In the genomic region with DNA sequence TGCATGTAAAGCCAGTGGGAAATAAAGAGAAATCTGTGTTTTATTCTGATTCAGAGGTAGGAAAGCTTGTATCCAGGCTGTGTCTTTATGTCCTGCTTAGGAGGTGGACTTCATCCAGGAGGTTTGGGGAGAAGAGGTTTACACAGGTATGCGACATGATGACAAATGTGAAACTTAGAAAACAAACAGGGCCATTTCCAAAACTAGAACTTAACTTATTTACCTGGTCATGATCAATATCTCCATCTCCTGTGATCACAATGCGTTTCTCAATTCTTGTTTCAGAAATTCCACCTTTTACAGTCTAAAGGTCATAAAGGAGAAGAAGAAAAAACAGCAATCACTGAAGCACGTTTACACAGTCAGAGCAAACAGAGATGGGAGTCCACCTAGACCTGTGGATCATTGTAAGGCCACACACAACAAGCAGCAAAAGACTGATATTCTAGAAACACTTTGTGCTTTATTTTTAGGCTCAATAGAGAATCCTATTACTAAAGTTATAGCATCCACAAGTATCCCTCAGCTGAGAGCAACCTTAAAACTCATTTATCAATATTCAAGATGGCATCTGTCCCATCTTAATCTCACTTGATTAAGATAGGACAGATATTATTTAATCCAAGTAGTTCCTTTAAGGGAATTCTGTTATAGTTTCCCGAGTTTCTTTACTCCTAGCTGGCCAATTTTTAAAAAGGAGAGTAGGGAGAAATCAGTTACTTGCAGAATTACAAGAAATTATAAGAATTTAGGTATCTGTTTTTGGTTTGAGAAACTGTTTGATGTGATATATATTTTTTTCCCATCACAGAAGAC, we compare ENCODE assay signal across 1 cellular context.
TF ChIP-seq lines count a peak whose summit lies in the region.

No MANE protein-coding gene starts in this region.

TF ChIP-seq in HepG2, 621 proteins besides CTCF, POLR2A, EP300 and RAD21 (continued from another document and continues in another):
- no peak for TF ChIP-seq MZF1 (CRISPR knock-in tag; IDR thresholded peaks at IDR 0.05; ENCODE audit: borderline replicate concordance)
- TF ChIP-seq BCL6 (CRISPR knock-in tag; IDR thresholded peaks at IDR 0.05): peak; percentile 99
- TF ChIP-seq ZNF816 (CRISPR knock-in tag; IDR thresholded peaks at IDR 0.05; ENCODE audit: borderline replicate concordance): peak; percentile 94; the same call in 1 of the 2 replicates
- TF ChIP-seq CBX2 (IDR thresholded peaks at IDR 0.05; ENCODE audit: low read depth, low read length): no peak
- no peak for TF ChIP-seq CBX2 (CRISPR knock-in tag; IDR thresholded peaks at IDR 0.05; ENCODE audit: low read depth)
- TF ChIP-seq FLYWCH1 (CRISPR knock-in tag; IDR thresholded peaks at IDR 0.05): no peak
- TF ChIP-seq ZFYVE20 (CRISPR knock-in tag; IDR thresholded peaks at IDR 0.05; ENCODE audit: borderline replicate concordance, low read depth): no peak
- TF ChIP-seq POLR2AphosphoS2 (IDR thresholded peaks at IDR 0.05; ENCODE audit: low read depth, low read length): no peak
- peak; percentile 75 for TF ChIP-seq JUND (CRISPR knock-in tag; IDR thresholded peaks at IDR 0.05)
- TF ChIP-seq FOXK1 (CRISPR knock-in tag; IDR thresholded peaks at IDR 0.05; ENCODE audit: borderline replicate concordance, low read depth): peak; percentile 99
- TF ChIP-seq PCBP1 (IDR thresholded peaks at IDR 0.05; ENCODE audit: borderline replicate concordance, low read depth, low read length): no peak
- TF ChIP-seq, protein P1, sequence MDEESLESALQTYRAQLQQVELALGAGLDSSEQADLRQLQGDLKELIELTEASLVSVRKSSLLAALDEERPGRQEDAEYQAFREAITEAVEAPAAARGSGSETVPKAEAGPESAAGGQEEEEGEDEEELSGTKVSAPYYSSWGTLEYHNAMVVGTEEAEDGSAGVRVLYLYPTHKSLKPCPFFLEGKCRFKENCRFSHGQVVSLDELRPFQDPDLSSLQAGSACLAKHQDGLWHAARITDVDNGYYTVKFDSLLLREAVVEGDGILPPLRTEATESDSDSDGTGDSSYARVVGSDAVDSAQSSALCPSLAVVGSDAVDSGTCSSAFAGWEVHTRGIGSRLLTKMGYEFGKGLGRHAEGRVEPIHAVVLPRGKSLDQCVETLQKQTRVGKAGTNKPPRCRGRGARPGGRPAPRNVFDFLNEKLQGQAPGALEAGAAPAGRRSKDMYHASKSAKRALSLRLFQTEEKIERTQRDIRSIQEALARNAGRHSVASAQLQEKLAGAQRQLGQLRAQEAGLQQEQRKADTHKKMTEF (CRISPR knock-in tag; IDR thresholded peaks at IDR 0.05): peak; percentile 100
- peak; percentile 54; the same call in 1 of the 2 replicates for TF ChIP-seq ZSCAN25 (CRISPR knock-in tag; IDR thresholded peaks at IDR 0.05)
- peak; percentile 85 for TF ChIP-seq THAP11 (CRISPR knock-in tag; IDR thresholded peaks at IDR 0.05)
- no peak for TF ChIP-seq ARNT (IDR thresholded peaks at IDR 0.05)
- TF ChIP-seq ZNF180 (CRISPR knock-in tag; IDR thresholded peaks at IDR 0.05; ENCODE audit: borderline replicate concordance, low read depth): no peak
- TF ChIP-seq, protein P2, sequence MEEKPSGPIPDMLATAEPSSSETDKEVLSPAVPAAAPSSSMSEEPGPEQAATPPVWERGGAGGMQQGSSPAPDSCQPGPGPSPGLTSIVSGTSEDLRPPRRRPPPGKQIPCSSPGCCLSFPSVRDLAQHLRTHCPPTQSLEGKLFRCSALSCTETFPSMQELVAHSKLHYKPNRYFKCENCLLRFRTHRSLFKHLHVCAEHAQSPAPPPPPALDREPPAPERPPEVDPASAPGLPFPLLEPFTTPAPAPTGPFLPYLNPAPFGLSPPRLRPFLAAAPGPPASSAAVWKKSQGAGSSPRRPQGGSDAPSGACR (CRISPR knock-in tag; IDR thresholded peaks at IDR 0.05): peak; percentile 97
- TF ChIP-seq ZBTB7B (CRISPR knock-in tag; IDR thresholded peaks at IDR 0.05): peak; percentile 92
- TF ChIP-seq, protein P3, sequence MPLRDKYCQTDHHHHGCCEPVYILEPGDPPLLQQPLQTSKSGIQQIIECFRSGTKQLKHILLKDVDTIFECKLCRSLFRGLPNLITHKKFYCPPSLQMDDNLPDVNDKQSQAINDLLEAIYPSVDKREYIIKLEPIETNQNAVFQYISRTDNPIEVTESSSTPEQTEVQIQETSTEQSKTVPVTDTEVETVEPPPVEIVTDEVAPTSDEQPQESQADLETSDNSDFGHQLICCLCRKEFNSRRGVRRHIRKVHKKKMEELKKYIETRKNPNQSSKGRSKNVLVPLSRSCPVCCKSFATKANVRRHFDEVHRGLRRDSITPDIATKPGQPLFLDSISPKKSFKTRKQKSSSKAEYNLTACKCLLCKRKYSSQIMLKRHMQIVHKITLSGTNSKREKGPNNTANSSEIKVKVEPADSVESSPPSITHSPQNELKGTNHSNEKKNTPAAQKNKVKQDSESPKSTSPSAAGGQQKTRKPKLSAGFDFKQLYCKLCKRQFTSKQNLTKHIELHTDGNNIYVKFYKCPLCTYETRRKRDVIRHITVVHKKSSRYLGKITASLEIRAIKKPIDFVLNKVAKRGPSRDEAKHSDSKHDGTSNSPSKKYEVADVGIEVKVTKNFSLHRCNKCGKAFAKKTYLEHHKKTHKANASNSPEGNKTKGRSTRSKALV (CRISPR knock-in tag; IDR thresholded peaks at IDR 0.05): peak; percentile 89
- TF ChIP-seq ZFX (CRISPR knock-in tag; IDR thresholded peaks at IDR 0.05; ENCODE audit: low read depth): no peak
- TF ChIP-seq HNRNPL (IDR thresholded peaks at IDR 0.05; ENCODE audit: low read depth, low read length): no peak
- no peak for TF ChIP-seq DNMT1 (CRISPR knock-in tag; IDR thresholded peaks at IDR 0.05)
- TF ChIP-seq ZNF234 (CRISPR knock-in tag; conservative IDR thresholded peaks at IDR 0.05): no peak
- TF ChIP-seq ZNF232 (CRISPR knock-in tag; IDR thresholded peaks at IDR 0.05; ENCODE audit: borderline replicate concordance): peak; percentile 91
- TF ChIP-seq HMGA1 (CRISPR knock-in tag; conservative IDR thresholded peaks at IDR 0.05): no peak
- peak; percentile 100 for TF ChIP-seq GATAD2A (CRISPR knock-in tag; IDR thresholded peaks at IDR 0.05)
- TF ChIP-seq CREB1 (IDR thresholded peaks at IDR 0.05): 0 out of 2 replicates have a peak, but pooled peaks have one; percentile 44
- peak; percentile 92 for TF ChIP-seq CREB1 (CRISPR knock-in tag; IDR thresholded peaks at IDR 0.05)
- TF ChIP-seq ZNF34 (CRISPR knock-in tag; IDR thresholded peaks at IDR 0.05; ENCODE audit: borderline replicate concordance): no peak
- TF ChIP-seq RXRB (CRISPR knock-in tag; IDR thresholded peaks at IDR 0.05; ENCODE audit: borderline replicate concordance): peak; percentile 97
- peak; percentile 96 for TF ChIP-seq ASH2L (IDR thresholded peaks at IDR 0.05; ENCODE audit: insufficient read length, low read depth, low read length)
- peak; percentile 97 for TF ChIP-seq TCF7 (IDR thresholded peaks at IDR 0.05; ENCODE audit: low read depth)
- TF ChIP-seq, protein P4, sequence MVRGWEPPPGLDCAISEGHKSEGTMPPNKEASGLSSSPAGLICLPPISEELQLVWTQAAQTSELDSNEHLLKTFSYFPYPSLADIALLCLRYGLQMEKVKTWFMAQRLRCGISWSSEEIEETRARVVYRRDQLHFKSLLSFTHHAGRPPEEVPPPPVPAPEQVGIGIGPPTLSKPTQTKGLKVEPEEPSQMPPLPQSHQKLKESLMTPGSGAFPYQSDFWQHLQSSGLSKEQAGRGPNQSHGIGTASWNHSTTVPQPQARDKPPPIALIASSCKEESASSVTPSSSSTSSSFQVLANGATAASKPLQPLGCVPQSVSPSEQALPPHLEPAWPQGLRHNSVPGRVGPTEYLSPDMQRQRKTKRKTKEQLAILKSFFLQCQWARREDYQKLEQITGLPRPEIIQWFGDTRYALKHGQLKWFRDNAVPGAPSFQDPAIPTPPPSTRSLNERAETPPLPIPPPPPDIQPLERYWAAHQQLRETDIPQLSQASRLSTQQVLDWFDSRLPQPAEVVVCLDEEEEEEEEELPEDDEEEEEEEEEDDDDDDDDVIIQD (CRISPR knock-in tag; IDR thresholded peaks at IDR 0.05; ENCODE audit: low read depth): peak; percentile 93
- TF ChIP-seq HNF4G (IDR thresholded peaks at IDR 0.05; ENCODE audit: borderline replicate concordance, low read depth, low read length): peak; percentile 99
- TF ChIP-seq HNF4G (CRISPR knock-in tag; IDR thresholded peaks at IDR 0.05; ENCODE audit: borderline replicate concordance, low read depth): peak; percentile 98
- TF ChIP-seq PAWR (CRISPR knock-in tag; IDR thresholded peaks at IDR 0.05; ENCODE audit: borderline replicate concordance): no peak
- no peak for TF ChIP-seq ZNF572 (CRISPR knock-in tag; IDR thresholded peaks at IDR 0.05)
- TF ChIP-seq, protein P5, sequence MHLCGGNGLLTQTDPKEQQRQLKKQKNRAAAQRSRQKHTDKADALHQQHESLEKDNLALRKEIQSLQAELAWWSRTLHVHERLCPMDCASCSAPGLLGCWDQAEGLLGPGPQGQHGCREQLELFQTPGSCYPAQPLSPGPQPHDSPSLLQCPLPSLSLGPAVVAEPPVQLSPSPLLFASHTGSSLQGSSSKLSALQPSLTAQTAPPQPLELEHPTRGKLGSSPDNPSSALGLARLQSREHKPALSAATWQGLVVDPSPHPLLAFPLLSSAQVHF (CRISPR knock-in tag; IDR thresholded peaks at IDR 0.05): no peak
- peak; percentile 98 for TF ChIP-seq NR2F6 (IDR thresholded peaks at IDR 0.05)
- peak; percentile 97 for TF ChIP-seq NR2F6 (CRISPR knock-in tag; IDR thresholded peaks at IDR 0.05)
- TF ChIP-seq ZNF225 (CRISPR knock-in tag; IDR thresholded peaks at IDR 0.05): no peak
- TF ChIP-seq ZNF616 (CRISPR knock-in tag; IDR thresholded peaks at IDR 0.05; ENCODE audit: low read depth): no peak
- no peak for TF ChIP-seq NCOA5 (CRISPR knock-in tag; IDR thresholded peaks at IDR 0.05)
- TF ChIP-seq, protein P6, sequence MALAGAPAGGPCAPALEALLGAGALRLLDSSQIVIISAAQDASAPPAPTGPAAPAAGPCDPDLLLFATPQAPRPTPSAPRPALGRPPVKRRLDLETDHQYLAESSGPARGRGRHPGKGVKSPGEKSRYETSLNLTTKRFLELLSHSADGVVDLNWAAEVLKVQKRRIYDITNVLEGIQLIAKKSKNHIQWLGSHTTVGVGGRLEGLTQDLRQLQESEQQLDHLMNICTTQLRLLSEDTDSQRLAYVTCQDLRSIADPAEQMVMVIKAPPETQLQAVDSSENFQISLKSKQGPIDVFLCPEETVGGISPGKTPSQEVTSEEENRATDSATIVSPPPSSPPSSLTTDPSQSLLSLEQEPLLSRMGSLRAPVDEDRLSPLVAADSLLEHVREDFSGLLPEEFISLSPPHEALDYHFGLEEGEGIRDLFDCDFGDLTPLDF (CRISPR knock-in tag; IDR thresholded peaks at IDR 0.05): 0 out of 2 replicates have a peak, but pooled peaks have one; percentile 16
- no peak for TF ChIP-seq PAX8 (CRISPR knock-in tag; IDR thresholded peaks at IDR 0.05; ENCODE audit: borderline replicate concordance)
- TF ChIP-seq STAG1 (CRISPR knock-in tag; IDR thresholded peaks at IDR 0.05): peak; percentile 19
- TF ChIP-seq ZKSCAN1 (IDR thresholded peaks at IDR 0.05; ENCODE audit: low read length): 0 out of 2 replicates have a peak, but pooled peaks have one; percentile 18
- TF ChIP-seq ELF1 (CRISPR knock-in tag; IDR thresholded peaks at IDR 0.05): peak; percentile 48
- TF ChIP-seq, protein P7, sequence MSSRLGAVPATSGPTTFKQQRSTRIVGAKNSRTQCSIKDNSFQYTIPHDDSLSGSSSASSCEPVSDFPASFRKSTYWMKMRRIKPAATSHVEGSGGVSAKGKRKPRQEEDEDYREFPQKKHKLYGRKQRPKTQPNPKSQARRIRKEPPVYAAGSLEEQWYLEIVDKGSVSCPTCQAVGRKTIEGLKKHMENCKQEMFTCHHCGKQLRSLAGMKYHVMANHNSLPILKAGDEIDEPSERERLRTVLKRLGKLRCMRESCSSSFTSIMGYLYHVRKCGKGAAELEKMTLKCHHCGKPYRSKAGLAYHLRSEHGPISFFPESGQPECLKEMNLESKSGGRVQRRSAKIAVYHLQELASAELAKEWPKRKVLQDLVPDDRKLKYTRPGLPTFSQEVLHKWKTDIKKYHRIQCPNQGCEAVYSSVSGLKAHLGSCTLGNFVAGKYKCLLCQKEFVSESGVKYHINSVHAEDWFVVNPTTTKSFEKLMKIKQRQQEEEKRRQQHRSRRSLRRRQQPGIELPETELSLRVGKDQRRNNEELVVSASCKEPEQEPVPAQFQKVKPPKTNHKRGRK (CRISPR knock-in tag; IDR thresholded peaks at IDR 0.05): no peak
- no peak for TF ChIP-seq ZNF563 (CRISPR knock-in tag; IDR thresholded peaks at IDR 0.05)
- no peak for TF ChIP-seq ZNF367 (CRISPR knock-in tag; IDR thresholded peaks at IDR 0.05; ENCODE audit: borderline replicate concordance)
- TF ChIP-seq, protein P8, sequence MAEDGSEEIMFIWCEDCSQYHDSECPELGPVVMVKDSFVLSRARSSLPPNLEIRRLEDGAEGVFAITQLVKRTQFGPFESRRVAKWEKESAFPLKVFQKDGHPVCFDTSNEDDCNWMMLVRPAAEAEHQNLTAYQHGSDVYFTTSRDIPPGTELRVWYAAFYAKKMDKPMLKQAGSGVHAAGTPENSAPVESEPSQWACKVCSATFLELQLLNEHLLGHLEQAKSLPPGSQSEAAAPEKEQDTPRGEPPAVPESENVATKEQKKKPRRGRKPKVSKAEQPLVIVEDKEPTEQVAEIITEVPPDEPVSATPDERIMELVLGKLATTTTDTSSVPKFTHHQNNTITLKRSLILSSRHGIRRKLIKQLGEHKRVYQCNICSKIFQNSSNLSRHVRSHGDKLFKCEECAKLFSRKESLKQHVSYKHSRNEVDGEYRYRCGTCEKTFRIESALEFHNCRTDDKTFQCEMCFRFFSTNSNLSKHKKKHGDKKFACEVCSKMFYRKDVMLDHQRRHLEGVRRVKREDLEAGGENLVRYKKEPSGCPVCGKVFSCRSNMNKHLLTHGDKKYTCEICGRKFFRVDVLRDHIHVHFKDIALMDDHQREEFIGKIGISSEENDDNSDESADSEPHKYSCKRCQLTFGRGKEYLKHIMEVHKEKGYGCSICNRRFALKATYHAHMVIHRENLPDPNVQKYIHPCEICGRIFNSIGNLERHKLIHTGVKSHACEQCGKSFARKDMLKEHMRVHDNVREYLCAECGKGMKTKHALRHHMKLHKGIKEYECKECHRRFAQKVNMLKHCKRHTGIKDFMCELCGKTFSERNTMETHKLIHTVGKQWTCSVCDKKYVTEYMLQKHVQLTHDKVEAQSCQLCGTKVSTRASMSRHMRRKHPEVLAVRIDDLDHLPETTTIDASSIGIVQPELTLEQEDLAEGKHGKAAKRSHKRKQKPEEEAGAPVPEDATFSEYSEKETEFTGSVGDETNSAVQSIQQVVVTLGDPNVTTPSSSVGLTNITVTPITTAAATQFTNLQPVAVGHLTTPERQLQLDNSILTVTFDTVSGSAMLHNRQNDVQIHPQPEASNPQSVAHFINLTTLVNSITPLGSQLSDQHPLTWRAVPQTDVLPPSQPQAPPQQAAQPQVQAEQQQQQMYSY (CRISPR knock-in tag; IDR thresholded peaks at IDR 0.05): no peak
- TF ChIP-seq, protein P9, sequence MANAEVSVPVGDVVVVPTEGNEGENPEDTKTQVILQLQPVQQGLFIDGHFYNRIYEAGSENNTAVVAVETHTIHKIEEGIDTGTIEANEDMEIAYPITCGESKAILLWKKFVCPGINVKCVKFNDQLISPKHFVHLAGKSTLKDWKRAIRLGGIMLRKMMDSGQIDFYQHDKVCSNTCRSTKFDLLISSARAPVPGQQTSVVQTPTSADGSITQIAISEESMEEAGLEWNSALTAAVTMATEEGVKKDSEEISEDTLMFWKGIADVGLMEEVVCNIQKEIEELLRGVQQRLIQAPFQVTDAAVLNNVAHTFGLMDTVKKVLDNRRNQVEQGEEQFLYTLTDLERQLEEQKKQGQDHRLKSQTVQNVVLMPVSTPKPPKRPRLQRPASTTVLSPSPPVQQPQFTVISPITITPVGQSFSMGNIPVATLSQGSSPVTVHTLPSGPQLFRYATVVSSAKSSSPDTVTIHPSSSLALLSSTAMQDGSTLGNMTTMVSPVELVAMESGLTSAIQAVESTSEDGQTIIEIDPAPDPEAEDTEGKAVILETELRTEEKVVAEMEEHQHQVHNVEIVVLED (CRISPR knock-in tag; IDR thresholded peaks at IDR 0.05; ENCODE audit: borderline replicate concordance): no peak
- no peak for TF ChIP-seq KDM5B (CRISPR knock-in tag; IDR thresholded peaks at IDR 0.05; ENCODE audit: borderline replicate concordance)
- TF ChIP-seq BHLHE40 (IDR thresholded peaks at IDR 0.05; ENCODE audit: low read length): peak; percentile 85
